36 cellular contexts compared by ENCODE assay signal in genomic region chr20:57504411-57504810, GRCh38. TPM values are rescaled to one million over a fixed set of nuclear protein-coding genes. Genes with fewer than 3 reads are reported as not detected.
"Had no signal": no experiment of that assay in that cellular context is flagged by ENCODE, and none has a peak within 500 bp of the region (broad histone marks: within the 10 kb centered on the region; RNA-seq: fewer than 3 reads in every experiment).

No MANE protein-coding gene starts in this region.

- H3K36me3 Mint-ChIP-seq: immature natural killer cell; mesothelial cell of epicardium; naive thymus-derived CD4-positive, alpha-beta T cell; stimulated activated memory B cell treated with anti-CD40 and anti-IgM and Interleukin-4, amounts not matched to agents 10 μg/mL and 1 μg/mL and 100 μg/mL, for 72 hours; type B pancreatic cell had no signal

- H3K4me1 ChIP-seq: left ventricle myocardium inferior, right atrium auricular region, right lobe of liver, uterus had no signal

- H3K9me3 Mint-ChIP-seq: immature natural killer cell; mesothelial cell of epicardium; naive thymus-derived CD4-positive, alpha-beta T cell; nephron; neural crest cell; stimulated activated memory B cell treated with anti-CD40 and anti-IgM and Interleukin-4, amounts not matched to agents 10 μg/mL and 1 μg/mL and 100 μg/mL, for 72 hours; stimulated activated naive CD8-positive, alpha-beta T cell treated with anti-CD3 and anti-CD28 coated beads, Interleukin-15, amount 100 ng/mL, for 72 hours; type B pancreatic cell had no signal

- DNase-seq: hypothalamus; immature natural killer cell; kidney; left colon; left ventricle myocardium inferior; mesendoderm; naive thymus-derived CD4-positive, alpha-beta T cell; occipital lobe; ovary; right lobe of liver; stimulated activated CD4-positive, alpha-beta T cell treated with anti-CD3 and anti-CD28 coated beads, Interleukin-1b, Interleukin-23, amount 100 ng/mL, for 48 hours; stimulated activated CD4-positive, alpha-beta T cell treated with anti-CD3 and anti-CD28 coated beads, Interleukin-2, amount 100 ng/mL, for 48 hours; stimulated activated CD4-positive, alpha-beta T cell treated with anti-CD3 and anti-CD28 coated beads, Interleukin-4, amount 100 ng/mL, for 4 hours; stimulated activated CD8-positive, alpha-beta memory T cell treated with anti-CD3 and anti-CD28 coated beads, Interleukin-4, amount 100 ng/mL, for 48 hours; stimulated activated naive CD4-positive, alpha-beta T cell treated with Interleukin-2 at 50 U/mL for 16 hours; stimulated activated naive CD8-positive, alpha-beta T cell treated with anti-CD3 and anti-CD28 coated beads, Interleukin-15, amount 100 ng/mL, for 72 hours; substantia nigra; uterus had no signal

- H3K27ac Mint-ChIP-seq: immature natural killer cell; mesothelial cell of epicardium; naive thymus-derived CD4-positive, alpha-beta T cell; progenitor cell of endocrine pancreas; stimulated activated memory B cell treated with anti-CD40 and anti-IgM and Interleukin-4, amounts not matched to agents 10 μg/mL and 1 μg/mL and 100 μg/mL, for 72 hours; stimulated activated naive CD8-positive, alpha-beta T cell treated with anti-CD3 and anti-CD28 coated beads, Interleukin-15, amount 100 ng/mL, for 72 hours; type B pancreatic cell had no signal

- H3K4me2 ChIP-seq: smooth muscle cell had no signal

- H3K4me1 Mint-ChIP-seq: immature natural killer cell; stimulated activated naive CD8-positive, alpha-beta T cell treated with anti-CD3 and anti-CD28 coated beads, Interleukin-15, amount 100 ng/mL, for 72 hours had no signal

- ATAC-seq: left colon; naive thymus-derived CD4-positive, alpha-beta T cell; right lobe of liver; stimulated activated memory B cell treated with anti-CD40 and anti-IgM and Interleukin-4, amounts not matched to agents 10 μg/mL and 1 μg/mL and 100 μg/mL, for 72 hours; stimulated activated naive CD8-positive, alpha-beta T cell treated with anti-CD3 and anti-CD28 coated beads, Interleukin-15, amount 100 ng/mL, for 72 hours had no signal

- H3K4me3 ChIP-seq: left ventricle myocardium inferior, lung, ovary, right atrium auricular region, right lobe of liver, smooth muscle cell, tibial nerve, uterus had no signal

- H3K36me3 ChIP-seq: left ventricle myocardium inferior, neutrophil, ovary, right atrium auricular region, right lobe of liver, tibial nerve, uterus had no signal

- H3K9me3 ChIP-seq: left ventricle myocardium inferior, neutrophil, ovary, right atrium auricular region, right lobe of liver, tibial nerve, uterus had no signal

- H3K4me3 Mint-ChIP-seq: immature natural killer cell; mesothelial cell of epicardium; naive thymus-derived CD4-positive, alpha-beta T cell; nephron; neural crest cell; stimulated activated memory B cell treated with anti-CD40 and anti-IgM and Interleukin-4, amounts not matched to agents 10 μg/mL and 1 μg/mL and 100 μg/mL, for 72 hours; stimulated activated naive CD8-positive, alpha-beta T cell treated with anti-CD3 and anti-CD28 coated beads, Interleukin-15, amount 100 ng/mL, for 72 hours; type B pancreatic cell had no signal

- H3K27me3 ChIP-seq: ovary, right atrium auricular region, right lobe of liver, uterus had no signal

- H3K27ac ChIP-seq: left ventricle myocardium inferior, neutrophil, ovary, right atrium auricular region, right lobe of liver, tibial nerve, uterus had no signal

RNA-seq across cellular contexts. Expression of gene CTCFL, which starts 20.5 kb away (rescaled TPM):
- total RNA-seq: kidney; left colon; left ventricle myocardium inferior; lower leg skin; lung; mononuclear cell; naive thymus-derived CD4-positive, alpha-beta T cell; occipital lobe; progenitor cell of endocrine pancreas; pulmonary artery endothelial cell; renal cortical epithelial cell; right atrium auricular region; skeletal muscle tissue; smooth muscle cell; temporal lobe; tibial nerve; ureter had no signal
- polyA plus RNA-seq: immature natural killer cell; naive thymus-derived CD4-positive, alpha-beta T cell; smooth muscle cell had no signal

RNA-seq across cellular contexts. Expression of gene PCK1, which starts 56.5 kb away (rescaled TPM):
- total RNA-seq: mesothelial cell of epicardium; mononuclear cell; naive thymus-derived CD4-positive, alpha-beta T cell; neural crest cell; progenitor cell of endocrine pancreas; pulmonary artery endothelial cell; smooth muscle cell had no signal
- polyA plus RNA-seq: immature natural killer cell; naive thymus-derived CD4-positive, alpha-beta T cell; smooth muscle cell had no signal
